27 cellular contexts compared by ENCODE assay signal in the genomic region with DNA sequence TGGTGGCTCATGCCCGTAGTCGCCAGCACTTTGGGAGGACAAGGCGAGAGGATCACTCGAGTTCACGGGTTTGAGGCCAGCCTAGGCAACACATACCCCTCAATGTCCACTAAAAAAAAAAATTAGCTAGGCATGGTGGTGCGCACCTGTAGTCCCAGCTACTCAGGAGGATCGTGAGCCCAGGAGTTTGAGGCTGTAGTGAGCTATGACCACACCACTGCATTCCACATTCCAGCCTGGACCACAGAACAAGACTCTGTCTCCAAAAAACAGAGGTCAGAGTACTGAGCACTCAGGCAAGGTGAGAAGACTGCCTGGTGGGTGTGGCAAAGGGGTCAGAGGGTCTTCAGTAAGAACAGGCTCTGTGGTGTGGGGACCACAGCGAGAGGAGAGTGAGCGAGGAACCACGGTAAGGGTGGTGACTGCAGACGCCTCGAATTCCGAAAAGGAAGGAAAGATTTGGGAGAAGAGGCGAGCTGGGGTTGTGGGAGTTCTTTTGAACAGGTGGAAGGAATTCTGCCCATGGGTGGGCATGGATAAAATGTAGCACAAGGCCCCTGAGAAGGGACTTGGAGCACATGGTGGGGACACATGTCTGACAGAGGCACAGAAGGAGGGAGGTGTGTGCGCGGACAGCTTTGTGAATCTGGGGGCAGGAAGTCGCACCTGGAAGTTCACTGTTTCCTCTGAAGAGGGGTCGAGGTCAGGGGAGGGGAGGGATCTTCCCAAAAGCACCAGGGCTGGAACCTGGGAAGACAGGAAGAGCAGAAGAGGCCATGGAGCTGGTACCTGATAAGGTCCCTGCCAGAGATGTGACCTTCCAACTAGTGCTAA.
DNase-seq lines count a peak whose midpoint lies in the region; ATAC-seq and TF ChIP-seq lines count a peak whose summit lies in the region.
"Had no signal": no experiment of that assay in that cellular context is flagged by ENCODE, and none has a peak within 500 bp of the region (broad histone marks: within the 10 kb centered on the region; RNA-seq: fewer than 3 reads in every experiment).

No MANE protein-coding gene starts in this region.

- H3K9me3 Mint-ChIP-seq in WTC11: no peaks in the 10 kb centered on the region
- no peaks in the 10 kb centered on the region for H3K9me3 Mint-ChIP-seq in stimulated activated effector memory CD8-positive, alpha-beta T cell treated with anti-CD3 and anti-CD28 coated beads, Interleukin-12 subunit alpha, Interleukin-12 subunit beta, amount 100 ng/mL, for 72 hours
- H3K9me3 Mint-ChIP-seq: activated T-cell treated with anti-CD3 and anti-CD28 coated beads, Interleukin-2, amount 50 U/mL, for 72 hours; dendritic cell treated with granulocyte-macrophage colony-stimulating factor and Interleukin-4, amounts not matched to agents 40 ng/mL and 50 ng/mL, for 4 days; IgD-negative memory B cell had no signal

- POLR2A ChIA-PET in WTC11 (lab: Charles Lee) (no interaction called here), OCI-LY7 (lab: Charles Lee) (interaction anchor here (0.6 kb wide), 2 partner anchors 20 to 48 kb away, joined by 3 read pairs; no protein-coding TSS in a partner anchor)

- H2BK5ac ChIP-seq in mesenchymal stem cell (ENCODE audit: low read depth, low read length, poor library complexity, severe bottlenecking): no peak overlapping the region

- H3K27me3 ChIP-seq in heart right ventricle (no peaks in the 10 kb centered on the region), mesenchymal stem cell (ENCODE audit: control insufficient read depth in 1 of 2, insufficient read depth in 1 of 2, low read length in 2 of 2) (no peaks in the 10 kb centered on the region)
- H3K27me3 ChIP-seq: BLaER1, foreskin keratinocyte, SJCRH30, tibial artery had no signal

- WGBS in heart right ventricle, 2 donors: 90 to 91% methylated on average over 18 of the region's 18 CpGs
- 95% methylated on average over 18 of the region's 18 CpGs for WGBS in mesenchymal stem cell

- no peak overlapping the region for H3K4me3 ChIP-seq in heart right ventricle
- H3K4me3 ChIP-seq in mesenchymal stem cell (ENCODE audit: insufficient read depth in 1 of 2, low read depth in 1 of 2, low read length in 2 of 2): no peak overlapping the region
- H3K4me3 ChIP-seq in OCI-LY7 (ENCODE audit: low read depth, low read length, poor library complexity, severe bottlenecking): no peak overlapping the region
- H3K4me3 ChIP-seq: BLaER1, lower lobe of right lung, SJCRH30, tibial artery had no signal

- no peak overlapping the region for H2BK15ac ChIP-seq in mesenchymal stem cell (ENCODE audit: low read depth, poor library complexity, severe bottlenecking)

- H3K79me1 ChIP-seq in mesenchymal stem cell (replicated peaks; ENCODE audit: low read length, poor library complexity, severe bottlenecking): peaks cover 25% of the 10 kb centered on the region

- no peak overlapping the region for H2BK12ac ChIP-seq in mesenchymal stem cell (ENCODE audit: low read length in 2 of 2)

- H2AFZ ChIP-seq in mesenchymal stem cell (ENCODE audit: low read depth, low read length): no peak overlapping the region
- no peak overlapping the region for H2AFZ ChIP-seq in OCI-LY7 (ENCODE audit: low read length)

- peaks cover 0 to 57% (median 32%) of the 10 kb centered on the region in 9 donors for H3K4me1 ChIP-seq in heart right ventricle
- peaks cover 21% of the 10 kb centered on the region for H3K4me1 ChIP-seq in mesenchymal stem cell (ENCODE audit: control insufficient read depth, insufficient read depth, low read depth, low read length)
- no peaks in the 10 kb centered on the region for H3K4me1 ChIP-seq in OCI-LY7 (ENCODE audit: insufficient read depth, low read length, poor library complexity, severe bottlenecking)
- H3K4me1 ChIP-seq: lower lobe of right lung had no signal

- DNase-seq in heart right ventricle (no peak), left ventricle myocardium superior (no peak), WTC11 (ENCODE audit: low spot score) (no peak), mesenchymal stem cell (no peak), OCI-LY7 (ENCODE audit: low spot score) (no peak)
- no peak for DNase-seq in stimulated activated effector memory CD8-positive, alpha-beta T cell treated with anti-CD3 and anti-CD28 coated beads, Interleukin-12 subunit alpha, Interleukin-12 subunit beta, amount 100 ng/mL, for 72 hours (ENCODE audit: low spot score in 2 of 2)
- DNase-seq: activated CD4-positive, alpha-beta T cell treated with anti-CD3 and anti-CD28 coated beads for 48 hours; activated CD8-positive, alpha-beta memory T cell treated with anti-CD3 and anti-CD28 coated beads, Interleukin-2, amount 10 ng/mL, durations not matched to agents 7 days and 5 days; activated naive CD4-positive, alpha-beta T cell; activated T-cell treated with anti-CD3 and anti-CD28 coated beads, Interleukin-2, amount 50 U/mL, for 72 hours; DMS53; foreskin keratinocyte; lower lobe of right lung; NCI-H1048; NCI-H446; NCI-H774; SJCRH30; stimulated activated CD4-positive, alpha-beta T cell treated with anti-CD3 and anti-CD28 coated beads, Interleukin-4, amount 100 ng/mL, for 1 hour; T1000; tibial artery had no signal

- intact Hi-C loops in heart right ventricle (cut with DNase I): loop anchor here in 1 of 10 donors (10.0 kb wide), 2 partner anchors 59 to 191 kb away; no protein-coding TSS in a partner anchor
- intact Hi-C loops in left ventricle myocardium superior (cut with micrococcal nuclease): no loop called here
- intact Hi-C loops in OCI-LY7 (cut with micrococcal nuclease; ENCODE audit: unreplicated experiment): no loop called here

- no peaks in the 10 kb centered on the region for H3K36me3 Mint-ChIP-seq in WTC11
- H3K36me3 Mint-ChIP-seq in stimulated activated effector memory CD8-positive, alpha-beta T cell treated with anti-CD3 and anti-CD28 coated beads, Interleukin-12 subunit alpha, Interleukin-12 subunit beta, amount 100 ng/mL, for 72 hours: peaks cover 11% of the 10 kb centered on the region

- H3K4me3 Mint-ChIP-seq in WTC11: no peak overlapping the region
- H3K4me3 Mint-ChIP-seq in stimulated activated effector memory CD8-positive, alpha-beta T cell treated with anti-CD3 and anti-CD28 coated beads, Interleukin-12 subunit alpha, Interleukin-12 subunit beta, amount 100 ng/mL, for 72 hours: no peak overlapping the region
- H3K4me3 Mint-ChIP-seq: activated CD8-positive, alpha-beta memory T cell treated with anti-CD3 and anti-CD28 coated beads, Interleukin-2, amount 10 ng/mL, durations not matched to agents 7 days and 5 days; activated T-cell treated with anti-CD3 and anti-CD28 coated beads, Interleukin-2, amount 50 U/mL, for 72 hours; dendritic cell treated with granulocyte-macrophage colony-stimulating factor and Interleukin-4, amounts not matched to agents 40 ng/mL and 50 ng/mL, for 4 days; IgD-negative memory B cell had no signal

- TF ChIP-seq CTCF in heart right ventricle (IDR thresholded peaks at IDR 0.05) (no peak), WTC11 (IDR thresholded peaks at IDR 0.05) (no peak), OCI-LY7 (conservative IDR thresholded peaks at IDR 0.05; ENCODE audit: low read length) (no peak)

- CTCF ChIA-PET in WTC11 (lab: Charles Lee) (interaction anchor here (1.0 kb wide), 1 partner anchor 33 kb away, joined by 3 read pairs; no protein-coding TSS in a partner anchor), OCI-LY7 (lab: Charles Lee; ENCODE audit: unreplicated experiment) (no interaction called here)

- no TSS peak for BruUV-seq in OCI-LY7 (replicated peaks; lab: Mats Ljungman, UMichigan)

- peak in 2 of 8 donors; percentile 2 to 4 for ATAC-seq in heart right ventricle
- no peak for ATAC-seq in left ventricle myocardium superior
- ATAC-seq in WTC11: no peak
- no peak for ATAC-seq in stimulated activated effector memory CD8-positive, alpha-beta T cell treated with anti-CD3 and anti-CD28 coated beads, Interleukin-12 subunit alpha, Interleukin-12 subunit beta, amount 100 ng/mL, for 72 hours
- no peak for ATAC-seq in GM21367 (IDR thresholded peaks at IDR 0.05; ENCODE audit: unreplicated experiment)
- ATAC-seq: activated CD8-positive, alpha-beta memory T cell treated with anti-CD3 and anti-CD28 coated beads, Interleukin-2, amount 10 ng/mL, durations not matched to agents 7 days and 5 days; activated T-cell treated with anti-CD3 and anti-CD28 coated beads, Interleukin-2, amount 50 U/mL, for 72 hours; esophagus mucosa; foreskin keratinocyte; lower lobe of right lung; sciatic nerve had no signal

- H3K9ac ChIP-seq in mesenchymal stem cell (ENCODE audit: low read length): no peak overlapping the region
- H3K9ac ChIP-seq: BLaER1 had no signal

- no peak overlapping the region for H4K8ac ChIP-seq in mesenchymal stem cell (ENCODE audit: low read length)

- H3K27ac ChIP-seq in heart right ventricle (peak overlapping the region in 7 of 10 donors; percentile 3 to 77 (median 52)), mesenchymal stem cell (ENCODE audit: low read length, poor library complexity, severe bottlenecking) (no peak overlapping the region), OCI-LY7 (ENCODE audit: low read depth, low read length, poor library complexity, severe bottlenecking) (no peak overlapping the region)
- H3K27ac ChIP-seq: BLaER1, lower lobe of right lung, SJCRH30, tibial artery, VCaP had no signal

- no peak overlapping the region for H2BK120ac ChIP-seq in mesenchymal stem cell (ENCODE audit: low read depth, low read length)

- no peak overlapping the region for H3K14ac ChIP-seq in mesenchymal stem cell (ENCODE audit: low read length in 2 of 2)

- H3K4ac ChIP-seq in mesenchymal stem cell (ENCODE audit: low read depth in 1 of 2, low read length in 2 of 2): no peak overlapping the region

- H3K36me3 ChIP-seq in heart right ventricle (no peaks in the 10 kb centered on the region), mesenchymal stem cell (ENCODE audit: control insufficient read depth in 1 of 2, insufficient read depth in 2 of 2, low read depth in 1 of 2, low read length in 2 of 2) (peaks cover 2 to 4% of the 10 kb centered on the region in 2 experiments), OCI-LY7 (ENCODE audit: insufficient read depth, low read length) (peaks cover 20% of the 10 kb centered on the region; the same call in 1 of the 2 replicates)
- H3K36me3 ChIP-seq: lower lobe of right lung, SJCRH30, tibial artery had no signal

- no peaks in the 10 kb centered on the region for H3K9me3 ChIP-seq in heart right ventricle
- no peaks in the 10 kb centered on the region for H3K9me3 ChIP-seq in mesenchymal stem cell (ENCODE audit: control insufficient read depth, low read length)
- no peaks in the 10 kb centered on the region for H3K9me3 ChIP-seq in OCI-LY7 (ENCODE audit: low read length)
- H3K9me3 ChIP-seq: BLaER1, lower lobe of right lung, SJCRH30, tibial artery had no signal

- H3K79me2 ChIP-seq in OCI-LY7 (ENCODE audit: insufficient read depth, low read depth, low read length): no peaks in the 10 kb centered on the region

- H3K27me3 Mint-ChIP-seq in WTC11 (ENCODE audit: low read depth): no peaks in the 10 kb centered on the region
- H3K27me3 Mint-ChIP-seq: activated CD8-positive, alpha-beta memory T cell treated with anti-CD3 and anti-CD28 coated beads, Interleukin-2, amount 10 ng/mL, durations not matched to agents 7 days and 5 days; dendritic cell treated with granulocyte-macrophage colony-stimulating factor and Interleukin-4, amounts not matched to agents 40 ng/mL and 50 ng/mL, for 4 days; IgD-negative memory B cell had no signal

- H3K27ac Mint-ChIP-seq in WTC11: peak overlapping the region; percentile 59; the same call in 1 of the 2 replicates
- peak overlapping the region; percentile 11 for H3K27ac Mint-ChIP-seq in stimulated activated effector memory CD8-positive, alpha-beta T cell treated with anti-CD3 and anti-CD28 coated beads, Interleukin-12 subunit alpha, Interleukin-12 subunit beta, amount 100 ng/mL, for 72 hours
- H3K27ac Mint-ChIP-seq: activated CD8-positive, alpha-beta memory T cell treated with anti-CD3 and anti-CD28 coated beads, Interleukin-2, amount 10 ng/mL, durations not matched to agents 7 days and 5 days; dendritic cell treated with granulocyte-macrophage colony-stimulating factor and Interleukin-4, amounts not matched to agents 40 ng/mL and 50 ng/mL, for 4 days had no signal

- no peaks in the 10 kb centered on the region for H3K9me2 ChIP-seq in OCI-LY7 (ENCODE audit: insufficient read depth, low read length)

- H4K91ac ChIP-seq in mesenchymal stem cell (ENCODE audit: low read length): no peak overlapping the region

- H3K4me2 ChIP-seq in mesenchymal stem cell (ENCODE audit: low read length, poor library complexity, severe bottlenecking) (no peak overlapping the region), OCI-LY7 (ENCODE audit: low read length) (no peak overlapping the region)
- H3K4me2 ChIP-seq: BLaER1 had no signal

- H3K23ac ChIP-seq in mesenchymal stem cell (ENCODE audit: low read length in 2 of 2): no peak overlapping the region

- peaks cover 52% of the 10 kb centered on the region for H3K4me1 Mint-ChIP-seq in WTC11
- H3K4me1 Mint-ChIP-seq in stimulated activated effector memory CD8-positive, alpha-beta T cell treated with anti-CD3 and anti-CD28 coated beads, Interleukin-12 subunit alpha, Interleukin-12 subunit beta, amount 100 ng/mL, for 72 hours: peaks cover 58% of the 10 kb centered on the region

- peak overlapping the region; percentile 21 for H2AK5ac ChIP-seq in mesenchymal stem cell (ENCODE audit: low read length, severe bottlenecking)

- H4K20me1 ChIP-seq in OCI-LY7 (ENCODE audit: insufficient read depth, low read length): no peaks in the 10 kb centered on the region

- H3K18ac ChIP-seq in mesenchymal stem cell (ENCODE audit: low read depth in 1 of 2, low read length in 2 of 2): no peak overlapping the region

Comparison
In these comparisons a context has a peak if more than half of its experiments do, and no peak if none do; other contexts are left out.
1. H3K27ac ChIP-seq: peak in heart right ventricle (7 of 10); none in mesenchymal stem cell (single experiment) and OCI-LY7 (single experiment).